In the genomic region with DNA sequence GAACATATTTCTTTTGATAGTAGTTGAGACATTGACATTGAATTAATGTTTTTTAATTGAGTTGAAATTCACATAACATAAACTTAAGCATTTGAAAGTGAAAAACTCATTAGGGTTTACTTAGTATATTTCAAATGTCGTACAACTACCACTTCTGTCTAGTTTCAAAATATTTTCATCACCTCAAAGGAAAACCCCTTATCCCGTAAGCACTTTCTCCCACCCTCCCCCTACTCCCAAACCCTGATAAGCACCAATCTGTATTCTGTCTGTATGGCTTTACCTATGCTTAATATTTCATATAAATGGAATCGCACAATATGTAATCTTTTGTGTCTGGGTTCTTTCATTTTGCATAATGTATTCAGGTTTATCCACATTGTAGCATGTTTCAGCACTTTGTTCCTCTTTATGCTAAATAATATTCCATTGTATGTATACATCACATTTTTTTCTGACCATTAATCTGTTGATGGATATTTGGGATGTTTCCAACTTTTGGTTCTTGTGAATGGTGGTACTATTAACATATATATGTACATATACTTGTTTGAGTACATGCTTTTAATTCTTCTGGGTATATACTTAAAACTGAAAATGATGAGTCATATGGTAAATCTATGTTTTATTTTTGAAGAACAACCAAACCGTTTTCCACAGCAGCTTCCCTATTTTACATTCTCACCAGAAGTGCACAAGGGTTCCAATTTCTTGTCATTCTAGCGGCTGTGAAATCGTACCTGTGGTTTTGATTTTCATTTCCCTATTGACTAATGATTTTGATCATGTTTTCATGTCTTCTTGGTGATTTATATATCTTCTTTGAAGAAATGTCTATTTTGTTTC, we compare ENCODE assay signal across 12 cellular contexts. TPM values are rescaled to one million over a fixed set of nuclear protein-coding genes. Genes with fewer than 3 reads are reported as not detected.
A peak's percentile ranks its signal among the peaks of the same experiment; 100 is the strongest.
DNase-seq lines count a peak whose midpoint lies in the region; ATAC-seq and TF ChIP-seq lines count a peak whose summit lies in the region.
"Had no signal": no experiment of that assay in that cellular context is flagged by ENCODE, and none has a peak within 500 bp of the region (broad histone marks: within the 10 kb centered on the region; RNA-seq: fewer than 3 reads in every experiment).

No MANE protein-coding gene starts in this region.

- POLR2A ChIA-PET in CD8-positive, alpha-beta T cell (lab: Charles Lee), result no interaction called here

- H3K27ac Mint-ChIP-seq in CD8-positive, alpha-beta T cell, result no peak overlapping the region
- H3K27ac Mint-ChIP-seq: T-cell had no signal

- H3K27me3 ChIP-seq in CD8-positive, alpha-beta T cell (ENCODE audit: insufficient read depth, low read length), result no peaks in the 10 kb centered on the region

- H3K36me3 ChIP-seq in CD8-positive, alpha-beta T cell (ENCODE audit: insufficient read depth, low read length), result no peaks in the 10 kb centered on the region

- no peaks in the 10 kb centered on the region for H3K36me3 Mint-ChIP-seq in CD8-positive, alpha-beta T cell
- H3K36me3 Mint-ChIP-seq: T-cell had no signal

- intact Hi-C loops in CD8-positive, alpha-beta T cell (cut with DNase I, micrococcal nuclease), result loop anchor here (1.0 to 10.0 kb wide), 2 partner anchors 10 to 743 kb away; no protein-coding TSS in a partner anchor
- intact Hi-C loops in Right ventricle myocardium superior (cut with DNase I), result no loop called here

- no peak overlapping the region for H3K27ac ChIP-seq in CD8-positive, alpha-beta T cell (ENCODE audit: low read depth, low read length)
- H3K27ac ChIP-seq: parathyroid adenoma had no signal

- H3K9me3 ChIP-seq in CD8-positive, alpha-beta T cell (ENCODE audit: low read length), result no peaks in the 10 kb centered on the region

- peaks cover 13% of the 10 kb centered on the region for H3K27me3 Mint-ChIP-seq in CD8-positive, alpha-beta T cell (ENCODE audit: low read depth)

- TF ChIP-seq CTCF in GM12864 (IDR thresholded peaks at IDR 0.05; ENCODE audit: low read depth, low read length, missing control alignments), result no peak
- no peak for TF ChIP-seq CTCF in CD8-positive, alpha-beta T cell (IDR thresholded peaks at IDR 0.05)

- CTCF ChIA-PET in CD8-positive, alpha-beta T cell (lab: Charles Lee), result no interaction called here

- H3K4me3 Mint-ChIP-seq in CD8-positive, alpha-beta T cell, result no peak overlapping the region
- H3K4me3 Mint-ChIP-seq: T-cell had no signal

- no peaks in the 10 kb centered on the region for H3K4me1 ChIP-seq in CD8-positive, alpha-beta T cell (ENCODE audit: insufficient read depth, low read length)
- H3K4me1 ChIP-seq: parathyroid adenoma had no signal

- no peaks in the 10 kb centered on the region for H3K9me3 Mint-ChIP-seq in CD8-positive, alpha-beta T cell

- H3K4me3 ChIP-seq in GM12864 (ENCODE audit: low read depth, low read length), result no peak overlapping the region; the same call in 1 of the 2 replicates
- no peak overlapping the region for H3K4me3 ChIP-seq in CD8-positive, alpha-beta T cell (ENCODE audit: low read depth, low read length)

- H3K4me1 Mint-ChIP-seq in CD8-positive, alpha-beta T cell (ENCODE audit: low read depth), result no peaks in the 10 kb centered on the region

- ATAC-seq in GM19397 (IDR thresholded peaks at IDR 0.05; ENCODE audit: unreplicated experiment) (peak; percentile 54), HG03045 (IDR thresholded peaks at IDR 0.05; ENCODE audit: unreplicated experiment) (peak; percentile 53), Right ventricle myocardium superior (ENCODE audit: poor library complexity) (no peak)
- ATAC-seq in CD8-positive, alpha-beta T cell, result no peak
- ATAC-seq: T-cell had no signal

- peak; percentile 69 for DNase-seq in GM12864 (ENCODE audit: low read depth)
- peak; percentile 81 for DNase-seq in NOMO-1 treated with DMSO at 0.1 percent for 48 hours (lab: John Stamatoyannopoulos, UW; ENCODE audit: unreplicated experiment)
- no peak for DNase-seq in CD8-positive, alpha-beta T cell
- DNase-seq in NCI-H510A treated with DMSO at 0.1 percent for 48 hours (lab: John Stamatoyannopoulos, UW), result no peak
- DNase-seq in middle frontal gyrus (ENCODE audit: extremely low spot score, low spot score), result no peak
- DNase-seq in Right ventricle myocardium superior, result no peak
- DNase-seq: activated naive CD4-positive, alpha-beta T cell; NCI-H146; T-cell had no signal

RNA-seq across cellular contexts. Expression of a gene that starts 6.3 kb away (rescaled TPM):
- 10 to 100 TPM; 22.4 to 22.7 TPM for total RNA-seq in CD8-positive, alpha-beta T cell
- 21.8 TPM for total RNA-seq in Right ventricle myocardium superior

Comparison
In these comparisons a context has a peak if more than half of its experiments do, and no peak if none do; other contexts are left out.
1. DNase-seq: peak in GM12864 (single experiment) and NOMO-1 treated with DMSO at 0.1 percent for 48 hours (single experiment); none in CD8-positive, alpha-beta T cell (0 of 7), NCI-H510A treated with DMSO at 0.1 percent for 48 hours (single experiment), middle frontal gyrus (single experiment) and Right ventricle myocardium superior (single experiment).
2. ATAC-seq: peak in GM19397 (single experiment) and HG03045 (single experiment); none in CD8-positive, alpha-beta T cell (single experiment) and Right ventricle myocardium superior (single experiment).